Comparison of ENCODE assay signal across 10 cellular contexts in the genomic region with DNA sequence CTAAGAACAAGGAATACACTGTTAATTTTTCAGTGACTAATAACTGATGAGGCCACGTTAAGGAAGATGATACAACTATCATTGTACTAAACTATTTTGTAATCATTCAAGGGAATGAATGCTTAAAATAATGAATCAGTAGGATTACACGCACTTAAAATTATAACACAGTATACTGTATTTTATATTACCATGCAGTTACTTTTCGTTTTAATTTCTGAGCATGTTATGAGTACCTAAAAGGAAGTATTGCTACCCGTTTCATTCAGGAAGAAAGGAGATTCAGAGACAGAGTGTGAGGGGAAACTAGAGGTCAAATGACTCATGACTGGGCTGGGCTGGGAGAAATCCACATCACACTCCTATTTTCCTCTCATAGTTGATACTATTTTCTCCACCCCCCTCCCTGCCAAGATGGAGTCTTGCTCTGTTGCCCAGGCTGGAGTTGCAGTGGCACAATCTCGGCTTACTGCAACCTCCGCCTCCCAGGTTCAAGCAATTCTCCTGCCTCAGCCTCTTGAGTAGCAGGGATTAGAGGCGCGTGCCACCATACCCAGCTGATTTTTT.
DNase-seq lines count a peak whose midpoint lies in the region; ATAC-seq and TF ChIP-seq lines count a peak whose summit lies in the region.
"Had no signal": no experiment of that assay in that cellular context is flagged by ENCODE, and none has a peak within 500 bp of the region (broad histone marks: within the 10 kb centered on the region; RNA-seq: fewer than 3 reads in every experiment).

No MANE protein-coding gene starts in this region.

- peak overlapping the region; percentile 92 for H3K27ac Mint-ChIP-seq in type B pancreatic cell

- H3K9me3 ChIP-seq in heart left ventricle, result no peaks in the 10 kb centered on the region
- no peaks in the 10 kb centered on the region for H3K9me3 ChIP-seq in left ventricle myocardium inferior (replicated peaks)
- H3K9me3 ChIP-seq: BLaER1 treated with 17β-estradiol and CSF1 and Interleukin-3, amounts not matched to agents 10 nM and 100 nM had no signal

- H3K4me1 Mint-ChIP-seq in type B pancreatic cell (ENCODE audit: unreplicated experiment), result peaks cover 56% of the 10 kb centered on the region

- intact Hi-C loops in heart left ventricle (cut with DNase I) (loop anchor here in 2 of 10 donors (5.0 to 10.0 kb wide), 2 partner anchors 39 to 52 kb away; no protein-coding TSS in a partner anchor), left ventricle myocardium inferior (cut with micrococcal nuclease) (no loop called here)

- WGBS in heart left ventricle, 4 donors, result 84 to 89% (median 87%) methylated on average over 8 of the region's 8 CpGs

- H3K27me3 Mint-ChIP-seq in type B pancreatic cell, result no peaks in the 10 kb centered on the region

- ATAC-seq in heart left ventricle, result peak in 3 of 4 donors; percentile 54 to 65 (median 55)

- TF ChIP-seq CTCF in heart left ventricle (IDR thresholded peaks at IDR 0.05), result no peak
- TF ChIP-seq CTCF in left ventricle myocardium inferior (IDR thresholded peaks at IDR 0.05; ENCODE audit: borderline replicate concordance), result no peak
- no peak for TF ChIP-seq CTCF in type B pancreatic cell (conservative IDR thresholded peaks at IDR 0.05)

- H3K27ac ChIP-seq in heart left ventricle, result peak overlapping the region in 1 of 12 donors; percentile 51
- H3K27ac ChIP-seq in left ventricle myocardium inferior (replicated peaks), result no peak overlapping the region

- H3K4me1 ChIP-seq in heart left ventricle, result peaks cover 0 to 67% (median 14%) of the 10 kb centered on the region in 12 donors
- peaks cover 31% of the 10 kb centered on the region for H3K4me1 ChIP-seq in left ventricle myocardium inferior

- H3K27me3 ChIP-seq in heart left ventricle (no peaks in the 10 kb centered on the region), left ventricle myocardium inferior (ENCODE audit: low read depth) (no peaks in the 10 kb centered on the region)
- H3K27me3 ChIP-seq: BLaER1 treated with 17β-estradiol and CSF1 and Interleukin-3, amounts not matched to agents 10 nM and 100 nM had no signal

- H3K36me3 ChIP-seq in heart left ventricle (peaks cover 0 to 2% (median 0%) of the 10 kb centered on the region in 9 donors), left ventricle myocardium inferior (no peaks in the 10 kb centered on the region)
- H3K36me3 ChIP-seq: BLaER1 treated with 17β-estradiol and CSF1 and Interleukin-3, amounts not matched to agents 10 nM and 100 nM had no signal

- no peak for TF ChIP-seq POLR2A in heart left ventricle (IDR thresholded peaks at IDR 0.05)

- peak overlapping the region; percentile 41 for H3K4me3 Mint-ChIP-seq in type B pancreatic cell

- H3K36me3 Mint-ChIP-seq in type B pancreatic cell, result peaks cover 25% of the 10 kb centered on the region

- no peaks in the 10 kb centered on the region for H3K9me3 Mint-ChIP-seq in type B pancreatic cell

- DNase-seq in heart left ventricle (no peak), left ventricle myocardium inferior (no peak), RPMI7951 (ENCODE audit: low read depth) (peak; percentile 86), fibroblast of gingiva (ENCODE audit: low read depth) (peak; percentile 21), type B pancreatic cell (ENCODE audit: extremely low spot score, unreplicated experiment) (no peak), GM19238 (ENCODE audit: insufficient read length, low spot score) (no peak), anterior cingulate cortex (lab: John Stamatoyannopoulos, UW) (no peak), NK-92 (lab: John Stamatoyannopoulos, UW; ENCODE audit: unreplicated experiment) (no peak)
- DNase-seq: activated CD4-positive, alpha-beta T cell treated with anti-CD3 and anti-CD28 coated beads for 4 hours had no signal

- H3K4me3 ChIP-seq in heart left ventricle (no peak overlapping the region), left ventricle myocardium inferior (no peak overlapping the region)
- H3K4me3 ChIP-seq: BLaER1 treated with 17β-estradiol and CSF1 and Interleukin-3, amounts not matched to agents 10 nM and 100 nM had no signal

Comparison
In these comparisons a context has a peak if more than half of its experiments do, and no peak if none do; other contexts are left out.
1. DNase-seq: peak in RPMI7951 (single experiment) and fibroblast of gingiva (single experiment); none in heart left ventricle (0 of 5), left ventricle myocardium inferior (single experiment), type B pancreatic cell (single experiment), GM19238 (single experiment), anterior cingulate cortex (0 of 58) and NK-92 (single experiment).